In genomic region chr18:30679285-30679930, GRCh38 we compare ENCODE assay signal across 1 cellular context.
TF ChIP-seq lines count a peak whose summit lies in the region.

No MANE protein-coding gene starts in this region.

TF ChIP-seq in GM12878, 131 proteins besides CTCF, POLR2A, EP300 and RAD21 (continued from another document):
- TF ChIP-seq HDGF (IDR thresholded peaks at IDR 0.05), result no peak
